20 cellular contexts compared by ENCODE assay signal in the genomic region with DNA sequence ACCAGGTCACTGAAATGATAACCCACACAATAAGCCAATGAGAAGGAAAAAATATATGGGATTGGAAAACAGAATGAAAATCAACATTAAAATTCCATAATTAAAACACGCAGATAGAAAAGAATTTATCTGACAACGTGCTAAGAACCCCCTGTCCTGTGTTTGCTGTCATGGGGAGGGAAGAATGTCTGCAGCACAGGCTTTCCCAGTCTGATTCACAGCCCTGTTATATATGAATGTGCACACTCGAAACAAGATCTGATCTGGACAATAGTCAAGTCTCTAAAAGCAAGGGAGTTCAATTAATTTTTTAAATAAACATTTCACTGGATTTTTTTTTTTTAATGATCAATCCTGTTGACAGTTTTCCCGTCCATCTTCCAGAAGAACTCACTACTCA.
A peak's percentile ranks its signal among the peaks of the same experiment; 100 is the strongest.
DNase-seq lines count a peak whose midpoint lies in the region; ATAC-seq and TF ChIP-seq lines count a peak whose summit lies in the region.
"Had no signal": no experiment of that assay in that cellular context is flagged by ENCODE, and none has a peak within 500 bp of the region (broad histone marks: within the 10 kb centered on the region; RNA-seq: fewer than 3 reads in every experiment).

No MANE protein-coding gene starts in this region.

- CTCF ChIA-PET in activated naive CD4-positive, alpha-beta T cell treated with anti-CD3 and anti-CD28 coated beads, Interleukin-2, amount 10 ng/mL, durations not matched to agents 7 days and 5 days (lab: Charles Lee) = interaction anchor here (2.1 kb wide), 1 partner anchor 129 kb away, joined by 11 read pairs; no protein-coding TSS in a partner anchor

- H3K4me2 ChIP-seq in skeletal muscle satellite cell (ENCODE audit: low read length) = peak overlapping the region; percentile 63
- H3K4me2 ChIP-seq: BLaER1 treated with 17β-estradiol and CSF1 and Interleukin-3, amounts not matched to agents 10 nM and 100 nM had no signal

- ATAC-seq in naive thymus-derived CD8-positive, alpha-beta T cell = no peak
- ATAC-seq: esophagus mucosa; natural killer cell treated with Interleukin-12 subunit alpha and Interleukin-12 subunit beta and Interleukin-15 and Interleukin-18, amount 100 ng/mL, for 72 hours; stimulated activated memory B cell treated with anti-CD40 and anti-IgM and Interleukin-4, amounts not matched to agents 10 μg/mL and 1 μg/mL and 100 μg/mL, for 72 hours had no signal

- peaks cover 33% of the 10 kb centered on the region for H3K4me1 Mint-ChIP-seq in activated naive CD4-positive, alpha-beta T cell treated with anti-CD3 and anti-CD28 coated beads, Interleukin-2, amount 10 ng/mL, durations not matched to agents 7 days and 5 days
- H3K4me1 Mint-ChIP-seq in naive thymus-derived CD8-positive, alpha-beta T cell = peaks cover 11 to 26% (median 19%) of the 10 kb centered on the region in 4 donors

- no peak overlapping the region for H3K4me3 Mint-ChIP-seq in activated naive CD4-positive, alpha-beta T cell treated with anti-CD3 and anti-CD28 coated beads, Interleukin-2, amount 10 ng/mL, durations not matched to agents 7 days and 5 days
- no peak overlapping the region for H3K4me3 Mint-ChIP-seq in naive thymus-derived CD8-positive, alpha-beta T cell
- H3K4me3 Mint-ChIP-seq: natural killer cell treated with Interleukin-12 subunit alpha and Interleukin-12 subunit beta and Interleukin-15 and Interleukin-18, amount 100 ng/mL, for 72 hours; stimulated activated memory B cell treated with anti-CD40 and anti-IgM and Interleukin-4, amounts not matched to agents 10 μg/mL and 1 μg/mL and 100 μg/mL, for 72 hours had no signal

- H3K4me3 ChIP-seq in fibroblast of pulmonary artery (replicated peaks; ENCODE audit: low read depth, low read length) (no peak overlapping the region), skeletal muscle satellite cell (ENCODE audit: low read length) (no peak overlapping the region)
- H3K4me3 ChIP-seq: BLaER1 treated with 17β-estradiol and CSF1 and Interleukin-3, amounts not matched to agents 10 nM and 100 nM; colonic mucosa; Peyer's patch; right lobe of liver had no signal

- no peaks in the 10 kb centered on the region for H3K9me3 ChIP-seq in skeletal muscle satellite cell (replicated peaks; ENCODE audit: low read length)
- H3K9me3 ChIP-seq: colonic mucosa, Peyer's patch, right lobe of liver had no signal

- H3K27me3 ChIP-seq in skeletal muscle satellite cell (ENCODE audit: control insufficient read depth, insufficient read depth, low read length) = no peaks in the 10 kb centered on the region
- H3K27me3 ChIP-seq: BLaER1 treated with 17β-estradiol and CSF1 and Interleukin-3, amounts not matched to agents 10 nM and 100 nM; colonic mucosa; Peyer's patch; right lobe of liver had no signal

- POLR2A ChIA-PET in naive thymus-derived CD8-positive, alpha-beta T cell (lab: Charles Lee) = interaction anchor here (0.5 kb wide), 1 partner anchor 635 kb away, joined by 4 read pairs; no protein-coding TSS in a partner anchor

- peak; percentile 21 for DNase-seq in HCEC 1CT
- DNase-seq in amniotic epithelial cell (ENCODE audit: low read depth) = peak; percentile 51
- peak; percentile 26 for DNase-seq in fibroblast of pulmonary artery (ENCODE audit: low read depth)
- DNase-seq in NCI-H748 treated with DMSO at 0.1 percent for 48 hours (lab: John Stamatoyannopoulos, UW) = no peak
- DNase-seq in activated CD4-positive, CD25-positive, alpha-beta regulatory T cell (lab: John Stamatoyannopoulos, UW) = no peak
- no peak for DNase-seq in activated naive CD4-positive, alpha-beta T cell treated with anti-CD3 and anti-CD28 coated beads, Interleukin-2, amount 10 ng/mL, durations not matched to agents 7 days and 5 days
- no peak for DNase-seq in naive thymus-derived CD8-positive, alpha-beta T cell
- DNase-seq: activated CD4-positive, CD25-positive, alpha-beta regulatory T cell treated with anti-CD3 and anti-CD28 coated beads, Interleukin-2, amount 50 U/mL, for 72 hours; activated CD8-positive, alpha-beta memory T cell treated with anti-CD3 and anti-CD28 coated beads, Interleukin-2, amount 50 U/mL, for 48 hours; activated naive CD4-positive, alpha-beta T cell treated with anti-CD3 and anti-CD28 coated beads, Interleukin-2, amount 50 U/mL, for 16 hours; DMS 273 treated with DMSO at 0.1 percent for 48 hours; NCI-H187; Peyer's patch; right lobe of liver had no signal

- H3K27me3 Mint-ChIP-seq in activated naive CD4-positive, alpha-beta T cell treated with anti-CD3 and anti-CD28 coated beads, Interleukin-2, amount 10 ng/mL, durations not matched to agents 7 days and 5 days = no peaks in the 10 kb centered on the region
- H3K27me3 Mint-ChIP-seq in naive thymus-derived CD8-positive, alpha-beta T cell = no peaks in the 10 kb centered on the region
- H3K27me3 Mint-ChIP-seq: natural killer cell treated with Interleukin-12 subunit alpha and Interleukin-12 subunit beta and Interleukin-15 and Interleukin-18, amount 100 ng/mL, for 72 hours; stimulated activated memory B cell treated with anti-CD40 and anti-IgM and Interleukin-4, amounts not matched to agents 10 μg/mL and 1 μg/mL and 100 μg/mL, for 72 hours had no signal

- TF ChIP-seq CTCF in fibroblast of pulmonary artery (IDR thresholded peaks at IDR 0.05; ENCODE audit: low read length, missing control alignments) = no peak

- H3K9me3 Mint-ChIP-seq in activated naive CD4-positive, alpha-beta T cell treated with anti-CD3 and anti-CD28 coated beads, Interleukin-2, amount 10 ng/mL, durations not matched to agents 7 days and 5 days = peaks cover 8% of the 10 kb centered on the region
- no peaks in the 10 kb centered on the region for H3K9me3 Mint-ChIP-seq in naive thymus-derived CD8-positive, alpha-beta T cell
- H3K9me3 Mint-ChIP-seq: natural killer cell treated with Interleukin-12 subunit alpha and Interleukin-12 subunit beta and Interleukin-15 and Interleukin-18, amount 100 ng/mL, for 72 hours; stimulated activated memory B cell treated with anti-CD40 and anti-IgM and Interleukin-4, amounts not matched to agents 10 μg/mL and 1 μg/mL and 100 μg/mL, for 72 hours had no signal

- no peaks in the 10 kb centered on the region for H3K36me3 ChIP-seq in skeletal muscle satellite cell (ENCODE audit: insufficient read depth, low read length)
- H3K36me3 ChIP-seq: colonic mucosa, Peyer's patch, right lobe of liver had no signal

- peak overlapping the region; percentile 31 for H3K9ac ChIP-seq in skeletal muscle satellite cell (ENCODE audit: low read depth, low read length)
- H3K9ac ChIP-seq: BLaER1 treated with 17β-estradiol and CSF1 and Interleukin-3, amounts not matched to agents 10 nM and 100 nM had no signal

- H3K36me3 Mint-ChIP-seq in activated naive CD4-positive, alpha-beta T cell treated with anti-CD3 and anti-CD28 coated beads, Interleukin-2, amount 10 ng/mL, durations not matched to agents 7 days and 5 days = peaks cover 31% of the 10 kb centered on the region
- peaks cover 0 to 14% (median 6%) of the 10 kb centered on the region in 3 donors for H3K36me3 Mint-ChIP-seq in naive thymus-derived CD8-positive, alpha-beta T cell
- H3K36me3 Mint-ChIP-seq: natural killer cell treated with Interleukin-12 subunit alpha and Interleukin-12 subunit beta and Interleukin-15 and Interleukin-18, amount 100 ng/mL, for 72 hours had no signal

- H3K27ac Mint-ChIP-seq in activated naive CD4-positive, alpha-beta T cell treated with anti-CD3 and anti-CD28 coated beads, Interleukin-2, amount 10 ng/mL, durations not matched to agents 7 days and 5 days = no peak overlapping the region
- H3K27ac Mint-ChIP-seq in naive thymus-derived CD8-positive, alpha-beta T cell = no peak overlapping the region
- H3K27ac Mint-ChIP-seq: natural killer cell treated with Interleukin-12 subunit alpha and Interleukin-12 subunit beta and Interleukin-15 and Interleukin-18, amount 100 ng/mL, for 72 hours; stimulated activated memory B cell treated with anti-CD40 and anti-IgM and Interleukin-4, amounts not matched to agents 10 μg/mL and 1 μg/mL and 100 μg/mL, for 72 hours had no signal

- H3K4me1 ChIP-seq in skeletal muscle satellite cell (ENCODE audit: control insufficient read depth, insufficient read depth, low read length) = peaks cover 20% of the 10 kb centered on the region
- H3K4me1 ChIP-seq: colonic mucosa had no signal

Comparison
In these comparisons a context has a peak if more than half of its experiments do, and no peak if none do; other contexts are left out.
1. DNase-seq: peak in HCEC 1CT (single experiment), amniotic epithelial cell (single experiment) and fibroblast of pulmonary artery (single experiment); none in NCI-H748 treated with DMSO at 0.1 percent for 48 hours (single experiment), activated CD4-positive, CD25-positive, alpha-beta regulatory T cell (0 of 4), activated naive CD4-positive, alpha-beta T cell treated with anti-CD3 and anti-CD28 coated beads, Interleukin-2, amount 10 ng/mL, durations not matched to agents 7 days and 5 days (single experiment) and naive thymus-derived CD8-positive, alpha-beta T cell (0 of 10).